Comparison of ENCODE assay signal across 26 cellular contexts in genomic region chr17:12457493-12457892, GRCh38.
"Had no signal": no experiment of that assay in that cellular context is flagged by ENCODE, and none has a peak within 500 bp of the region (broad histone marks: within the 10 kb centered on the region; RNA-seq: fewer than 3 reads in every experiment).

No MANE protein-coding gene starts in this region.

- H2AFZ ChIP-seq: neural progenitor cell had no signal

- H3K4me1 ChIP-seq: left lung, neural progenitor cell, spleen, upper lobe of right lung had no signal

- H3K27ac ChIP-seq: dorsolateral prefrontal cortex, left lung, neural progenitor cell, spleen, upper lobe of right lung had no signal

- H3K27me3 Mint-ChIP-seq: activated CD4-positive, alpha-beta memory T cell treated with anti-CD3 and anti-CD28 coated beads for 36 hours; brain; effector memory CD8-positive, alpha-beta T cell; naive B cell; progenitor cell of endocrine pancreas had no signal

- H3K36me3 ChIP-seq: left lung, neural progenitor cell, spleen, upper lobe of right lung had no signal

- H3K4me1 Mint-ChIP-seq: brain, naive B cell, neural progenitor cell had no signal

- H3K27me3 ChIP-seq: dorsolateral prefrontal cortex, left lung, neural progenitor cell, spleen, upper lobe of right lung had no signal

- H3K36me3 Mint-ChIP-seq: activated CD4-positive, alpha-beta memory T cell treated with anti-CD3 and anti-CD28 coated beads for 36 hours; brain; neural progenitor cell had no signal

- ATAC-seq: effector memory CD8-positive, alpha-beta T cell; esophagus mucosa; left lung; stimulated activated naive CD8-positive, alpha-beta T cell treated with anti-CD3 and anti-CD28 coated beads, Interleukin-15, Interleukin-2, amounts not matched to agents 100 U/mL and 50 U/mL, for 24 hours; upper lobe of right lung had no signal

- FAIRE-seq: colon, endothelial cell of umbilical vein, frontal cortex had no signal

- DNase-seq: activated CD4-positive, alpha-beta memory T cell treated with anti-CD3 and anti-CD28 coated beads for 36 hours; activated CD4-positive, alpha-beta T cell treated with anti-CD3 and anti-CD28 coated beads for 48 hours; activated naive CD4-positive, alpha-beta T cell treated with Interleukin-2 at 50 U/mL for 16 hours; activated T-cell treated with anti-CD3 and anti-CD28 coated beads, Interleukin-2, amount 50 U/mL, for 48 hours; anterior cingulate cortex; central memory CD4-positive, alpha-beta T cell; dorsolateral prefrontal cortex; effector memory CD8-positive, alpha-beta T cell; glutamatergic neuron; hippocampal formation; kidney glomerular epithelial cell; left lung; naive B cell; retina; spleen; stimulated activated CD4-positive, alpha-beta T cell treated with anti-CD3 and anti-CD28 coated beads, Interleukin-4, amount 100 ng/mL, for 24 hours; stimulated activated naive CD8-positive, alpha-beta T cell treated with anti-CD3 and anti-CD28 coated beads, Interleukin-15, Interleukin-2, amounts not matched to agents 100 U/mL and 50 U/mL, for 24 hours; upper lobe of right lung had no signal

- H3K27ac Mint-ChIP-seq: activated CD4-positive, alpha-beta memory T cell treated with anti-CD3 and anti-CD28 coated beads for 36 hours; brain; effector memory CD8-positive, alpha-beta T cell; naive B cell; neural progenitor cell; progenitor cell of endocrine pancreas had no signal

- H3K4me2 ChIP-seq: neural progenitor cell had no signal

- H3K9ac ChIP-seq: neural progenitor cell had no signal

- H3K4me3 ChIP-seq: dorsolateral prefrontal cortex, left lung, lung, neural progenitor cell, spleen, upper lobe of right lung had no signal

- H3K4me3 Mint-ChIP-seq: activated CD4-positive, alpha-beta memory T cell treated with anti-CD3 and anti-CD28 coated beads for 36 hours; brain; effector memory CD8-positive, alpha-beta T cell; naive B cell; neural progenitor cell had no signal
